12 cellular contexts compared by ENCODE assay signal in the genomic region with DNA sequence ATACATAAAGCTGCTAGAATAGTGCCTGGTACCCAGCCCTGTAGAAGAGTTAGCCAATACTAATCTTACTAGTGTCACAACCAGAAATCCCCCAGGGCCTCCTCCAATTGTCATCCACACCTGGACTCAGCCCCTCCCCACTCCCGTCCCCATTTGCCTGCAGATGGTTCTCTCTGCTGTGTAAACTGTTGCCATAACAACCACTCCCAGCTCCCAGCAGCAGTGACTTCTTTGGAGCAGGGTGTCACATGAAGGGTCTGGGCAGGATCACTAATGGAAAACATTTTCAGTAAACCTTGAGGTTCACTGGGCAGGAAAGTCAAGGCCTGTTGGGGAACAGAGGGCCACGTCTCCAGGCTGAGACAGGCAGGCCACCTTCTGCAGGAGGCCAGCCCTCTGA.
DNase-seq lines count a peak whose midpoint lies in the region; ATAC-seq and TF ChIP-seq lines count a peak whose summit lies in the region.
"Had no signal": no experiment of that assay in that cellular context is flagged by ENCODE, and none has a peak within 500 bp of the region (broad histone marks: within the 10 kb centered on the region; RNA-seq: fewer than 3 reads in every experiment).

No MANE protein-coding gene starts in this region.

- no peak overlapping the region for H3K4me3 Mint-ChIP-seq in endodermal cell
- H3K4me3 Mint-ChIP-seq: activated B cell treated with CpG ODN at 0.5 μM for 24 hours; naive thymus-derived CD8-positive, alpha-beta T cell; stimulated activated effector memory CD8-positive, alpha-beta T cell treated with anti-CD3 and anti-CD28 coated beads, Interleukin-12 subunit alpha, Interleukin-12 subunit beta, amount 100 ng/mL, for 72 hours had no signal

- H3K36me3 ChIP-seq in endodermal cell (ENCODE audit: control insufficient read depth, insufficient read depth, low read length) = no peaks in the 10 kb centered on the region
- no peaks in the 10 kb centered on the region for H3K36me3 ChIP-seq in rectal smooth muscle tissue (ENCODE audit: control insufficient read depth, insufficient read depth, low read length)

- H3K9ac ChIP-seq in endodermal cell (ENCODE audit: extremely low read depth, low read length, poor library complexity, severe bottlenecking) = no peak overlapping the region
- H3K9ac ChIP-seq in rectal smooth muscle tissue (ENCODE audit: low read length) = no peak overlapping the region

- no peaks in the 10 kb centered on the region for H3K27me3 Mint-ChIP-seq in endodermal cell (ENCODE audit: insufficient read depth)

- H3K9me3 ChIP-seq in endodermal cell (ENCODE audit: control insufficient read depth, low read length) = no peaks in the 10 kb centered on the region

- H3K27ac Mint-ChIP-seq in endodermal cell = no peak overlapping the region
- H3K27ac Mint-ChIP-seq: activated B cell treated with CpG ODN at 0.5 μM for 24 hours; naive thymus-derived CD8-positive, alpha-beta T cell; stimulated activated effector memory CD8-positive, alpha-beta T cell treated with anti-CD3 and anti-CD28 coated beads, Interleukin-12 subunit alpha, Interleukin-12 subunit beta, amount 100 ng/mL, for 72 hours had no signal

- no peak overlapping the region for H3K4me3 ChIP-seq in endodermal cell (ENCODE audit: low read length)
- no peak overlapping the region for H3K4me3 ChIP-seq in rectal smooth muscle tissue (ENCODE audit: low read length)

- H3K36me3 Mint-ChIP-seq in endodermal cell (ENCODE audit: low read depth) = peaks cover 5% of the 10 kb centered on the region
- H3K36me3 Mint-ChIP-seq: stimulated activated effector memory CD8-positive, alpha-beta T cell treated with anti-CD3 and anti-CD28 coated beads, Interleukin-12 subunit alpha, Interleukin-12 subunit beta, amount 100 ng/mL, for 72 hours had no signal

- peaks cover 8% of the 10 kb centered on the region for H3K4me1 Mint-ChIP-seq in endodermal cell
- H3K4me1 Mint-ChIP-seq: activated B cell treated with CpG ODN at 0.5 μM for 24 hours; naive thymus-derived CD8-positive, alpha-beta T cell; stimulated activated effector memory CD8-positive, alpha-beta T cell treated with anti-CD3 and anti-CD28 coated beads, Interleukin-12 subunit alpha, Interleukin-12 subunit beta, amount 100 ng/mL, for 72 hours had no signal

- DNase-seq in ELR (ENCODE audit: low read depth) (peak; percentile 37), NCI-H2227 treated with DMSO at 0.1 percent for 48 hours (lab: John Stamatoyannopoulos, UW) (peak; percentile 80), endodermal cell (peak; percentile 86), SKM-1 (lab: John Stamatoyannopoulos, UW; ENCODE audit: unreplicated experiment) (no peak), GOT3 (lab: John Stamatoyannopoulos, UW) (no peak), KBM-7 (no peak)
- DNase-seq: activated B cell treated with CpG ODN at 0.5 μM for 24 hours; effector CD4-positive, alpha-beta T cell; naive thymus-derived CD8-positive, alpha-beta T cell had no signal

- H3K27ac ChIP-seq in endodermal cell (ENCODE audit: low read depth, low read length) = peak overlapping the region; percentile 34
- peak overlapping the region; percentile 67 for H3K27ac ChIP-seq in rectal smooth muscle tissue (ENCODE audit: low read depth, low read length)

- H3K9me3 Mint-ChIP-seq in endodermal cell = peaks cover 15% of the 10 kb centered on the region
- H3K9me3 Mint-ChIP-seq: stimulated activated effector memory CD8-positive, alpha-beta T cell treated with anti-CD3 and anti-CD28 coated beads, Interleukin-12 subunit alpha, Interleukin-12 subunit beta, amount 100 ng/mL, for 72 hours had no signal

- TF ChIP-seq CTCF in endodermal cell (conservative IDR thresholded peaks at IDR 0.05) = no peak

- 60 to 63% methylated on average over 2 of the region's 2 CpGs for WGBS in endodermal cell (ENCODE audit: insufficient coverage in 1 of 2, insufficient read length in 1 of 2), 2 experiments

- H3K27me3 ChIP-seq in endodermal cell (ENCODE audit: control insufficient read depth, insufficient read depth, low read length, poor library complexity, severe bottlenecking) (no peaks in the 10 kb centered on the region), rectal smooth muscle tissue (ENCODE audit: control insufficient read depth, insufficient read depth, low read length) (no peaks in the 10 kb centered on the region)

- ATAC-seq in HG02763 (IDR thresholded peaks at IDR 0.05; ENCODE audit: unreplicated experiment) = no peak
- ATAC-seq: naive thymus-derived CD8-positive, alpha-beta T cell; stimulated activated effector memory CD8-positive, alpha-beta T cell treated with anti-CD3 and anti-CD28 coated beads, Interleukin-12 subunit alpha, Interleukin-12 subunit beta, amount 100 ng/mL, for 72 hours had no signal

- H3K4me1 ChIP-seq in endodermal cell (ENCODE audit: control insufficient read depth, insufficient read depth, low read length) (peaks cover 3% of the 10 kb centered on the region), rectal smooth muscle tissue (ENCODE audit: control insufficient read depth, insufficient read depth, low read length) (peaks cover 23% of the 10 kb centered on the region)

- in situ Hi-C loops in KBM-7 (cut with MboI; ENCODE audit: low pct_unique_long_range_greater_than_20kb, low sequenced_read_pairs) = loop anchor here (10.0 kb wide), 1 partner anchor 138 kb away; no protein-coding TSS in a partner anchor

Comparison
In these comparisons a context has a peak if more than half of its experiments do, and no peak if none do; other contexts are left out.
1. DNase-seq: peak in ELR (single experiment), NCI-H2227 treated with DMSO at 0.1 percent for 48 hours (single experiment) and endodermal cell (single experiment); none in SKM-1 (single experiment), GOT3 (single experiment) and KBM-7 (single experiment).